In genomic region chr16:70697601-70698170, GRCh38 we compare ENCODE assay signal across 11 cellular contexts. TPM values are rescaled to one million over a fixed set of nuclear protein-coding genes. Genes with fewer than 3 reads are reported as not detected.
DNase-seq lines count a peak whose midpoint lies in the region; ATAC-seq and TF ChIP-seq lines count a peak whose summit lies in the region.
"Had no signal": no experiment of that assay in that cellular context is flagged by ENCODE, and none has a peak within 500 bp of the region (broad histone marks: within the 10 kb centered on the region; RNA-seq: fewer than 3 reads in every experiment).

No MANE protein-coding gene starts in this region.

- H4K20me1 ChIP-seq in Karpas-422 (ENCODE audit: insufficient read depth, low read depth, low read length), result no peaks in the 10 kb centered on the region

- H3K4me3 Mint-ChIP-seq in activated naive CD4-positive, alpha-beta T cell treated with anti-CD3 and anti-CD28 coated beads, Interleukin-2, amount 10 ng/mL, durations not matched to agents 7 days and 5 days, result no peak overlapping the region
- no peak overlapping the region for H3K4me3 Mint-ChIP-seq in activated CD4-positive, alpha-beta memory T cell treated with anti-CD3 and anti-CD28 coated beads, Interleukin-2, amount 10 ng/mL, durations not matched to agents 7 days and 5 days

- no peaks in the 10 kb centered on the region for H3K9me3 ChIP-seq in lung (ENCODE audit: control insufficient read depth in 2 of 2, insufficient read depth in 1 of 2, low read length in 1 of 2)
- no peaks in the 10 kb centered on the region for H3K9me3 ChIP-seq in transverse colon
- no peaks in the 10 kb centered on the region for H3K9me3 ChIP-seq in Karpas-422 (ENCODE audit: low read length)

- H2AFZ ChIP-seq in Karpas-422 (ENCODE audit: low read length), result no peak overlapping the region

- H3K27me3 ChIP-seq in lung (ENCODE audit: control insufficient read depth, insufficient read depth) (no peaks in the 10 kb centered on the region), transverse colon (no peaks in the 10 kb centered on the region), Karpas-422 (ENCODE audit: low read length) (no peaks in the 10 kb centered on the region)

- no peaks in the 10 kb centered on the region for H3K9me3 Mint-ChIP-seq in activated naive CD4-positive, alpha-beta T cell treated with anti-CD3 and anti-CD28 coated beads, Interleukin-2, amount 10 ng/mL, durations not matched to agents 7 days and 5 days
- H3K9me3 Mint-ChIP-seq in activated CD4-positive, alpha-beta memory T cell treated with anti-CD3 and anti-CD28 coated beads, Interleukin-2, amount 10 ng/mL, durations not matched to agents 7 days and 5 days, result no peaks in the 10 kb centered on the region

- intact Hi-C loops in transverse colon (cut with DNase I; ENCODE audit: low total_unique reads), result no loop called here

- no peak for ATAC-seq in lung (ENCODE audit: insufficient read depth, low FRiP score)

- in situ Hi-C loops in transverse colon (cut with MboI; ENCODE audit: low pct_ligation_motif_present in 1 of 4, low pct_unique_long_range_greater_than_20kb in 1 of 4, low sequenced_read_pairs in 3 of 4), result no loop called here

- no peak for TF ChIP-seq POLR2A in transverse colon (IDR thresholded peaks at IDR 0.05)

- no peaks in the 10 kb centered on the region for H3K79me2 ChIP-seq in Karpas-422 (ENCODE audit: low read length)

- H3K9ac ChIP-seq in Karpas-422 (ENCODE audit: low read length), result no peak overlapping the region

- peaks cover 9% of the 10 kb centered on the region for H3K36me3 Mint-ChIP-seq in activated naive CD4-positive, alpha-beta T cell treated with anti-CD3 and anti-CD28 coated beads, Interleukin-2, amount 10 ng/mL, durations not matched to agents 7 days and 5 days
- no peaks in the 10 kb centered on the region for H3K36me3 Mint-ChIP-seq in activated CD4-positive, alpha-beta memory T cell treated with anti-CD3 and anti-CD28 coated beads, Interleukin-2, amount 10 ng/mL, durations not matched to agents 7 days and 5 days (ENCODE audit: low read depth)

- no peak for TF ChIP-seq CTCF in lung (IDR thresholded peaks at IDR 0.05; ENCODE audit: control extremely low read depth, extremely low read depth)
- no peak for TF ChIP-seq CTCF in transverse colon (IDR thresholded peaks at IDR 0.05)

- H3K4me3 ChIP-seq in lung, result no peak overlapping the region
- H3K4me3 ChIP-seq in transverse colon, result no peak overlapping the region
- H3K4me3 ChIP-seq in Karpas-422 (ENCODE audit: low read length), result no peak overlapping the region

- H3K4me2 ChIP-seq in Karpas-422 (ENCODE audit: low read depth, low read length, poor library complexity, severe bottlenecking), result no peak overlapping the region

- POLR2A ChIA-PET in activated CD4-positive, alpha-beta memory T cell treated with anti-CD3 and anti-CD28 coated beads, Interleukin-2, amount 10 ng/mL, durations not matched to agents 7 days and 5 days (lab: Charles Lee), result no interaction called here

- CTCF ChIA-PET in activated naive CD4-positive, alpha-beta T cell treated with anti-CD3 and anti-CD28 coated beads, Interleukin-2, amount 10 ng/mL, durations not matched to agents 7 days and 5 days (lab: Charles Lee), result interaction anchor here (2.5 to 2.9 kb wide), 2 partner anchors 41 to 73 kb away, joined by 12 to 15 read pairs; no protein-coding TSS in a partner anchor
- CTCF ChIA-PET in activated CD4-positive, alpha-beta memory T cell treated with anti-CD3 and anti-CD28 coated beads, Interleukin-2, amount 10 ng/mL, durations not matched to agents 7 days and 5 days (lab: Charles Lee), result no interaction called here

- H3K36me3 ChIP-seq in lung (ENCODE audit: control insufficient read depth in 2 of 2, insufficient read depth in 2 of 2, low read length in 2 of 2) (peaks cover 0 to 2% of the 10 kb centered on the region in 2 donors), transverse colon (no peaks in the 10 kb centered on the region), Karpas-422 (ENCODE audit: insufficient read depth, low read length) (no peaks in the 10 kb centered on the region)

- H3K4me1 ChIP-seq in lung (ENCODE audit: control insufficient read depth in 2 of 2, insufficient read depth in 2 of 2, low read length in 2 of 2), result peaks cover 10 to 41% of the 10 kb centered on the region in 2 donors
- peaks cover 52 to 81% (median 61%) of the 10 kb centered on the region in 4 donors for H3K4me1 ChIP-seq in transverse colon
- H3K4me1 ChIP-seq in Karpas-422 (ENCODE audit: low read length), result no peaks in the 10 kb centered on the region

- H3K27ac Mint-ChIP-seq in activated naive CD4-positive, alpha-beta T cell treated with anti-CD3 and anti-CD28 coated beads, Interleukin-2, amount 10 ng/mL, durations not matched to agents 7 days and 5 days, result peak overlapping the region; percentile 95
- H3K27ac Mint-ChIP-seq in activated CD4-positive, alpha-beta memory T cell treated with anti-CD3 and anti-CD28 coated beads, Interleukin-2, amount 10 ng/mL, durations not matched to agents 7 days and 5 days, result no peak overlapping the region

- no peak for TF ChIP-seq EP300 in transverse colon (IDR thresholded peaks at IDR 0.05; ENCODE audit: low read depth)

- H3K4me1 Mint-ChIP-seq in activated naive CD4-positive, alpha-beta T cell treated with anti-CD3 and anti-CD28 coated beads, Interleukin-2, amount 10 ng/mL, durations not matched to agents 7 days and 5 days, result peaks cover 43% of the 10 kb centered on the region
- H3K4me1 Mint-ChIP-seq in activated CD4-positive, alpha-beta memory T cell treated with anti-CD3 and anti-CD28 coated beads, Interleukin-2, amount 10 ng/mL, durations not matched to agents 7 days and 5 days, result peaks cover 20% of the 10 kb centered on the region

- no peaks in the 10 kb centered on the region for H3K9me2 ChIP-seq in Karpas-422 (replicated peaks; ENCODE audit: insufficient read depth, low read length)

- H3K27me3 Mint-ChIP-seq in activated naive CD4-positive, alpha-beta T cell treated with anti-CD3 and anti-CD28 coated beads, Interleukin-2, amount 10 ng/mL, durations not matched to agents 7 days and 5 days, result no peaks in the 10 kb centered on the region
- no peaks in the 10 kb centered on the region for H3K27me3 Mint-ChIP-seq in activated CD4-positive, alpha-beta memory T cell treated with anti-CD3 and anti-CD28 coated beads, Interleukin-2, amount 10 ng/mL, durations not matched to agents 7 days and 5 days

- 58 to 59% methylated on average over 14 of the region's 14 CpGs for WGBS in lung, 2 donors
- WGBS in transverse colon (ENCODE audit: low coverage in 1 of 2), 2 donors, result 62% methylated on average over 14 of the region's 14 CpGs; no CpG with 5 or more reads in 1 of the 2 donors

- peak overlapping the region; percentile 41 for H3K27ac ChIP-seq in angular gyrus (ENCODE audit: low read depth, low read length)
- peak overlapping the region; percentile 64 to 71 for H3K27ac ChIP-seq in lung (ENCODE audit: low read depth in 1 of 2, low read length in 1 of 2)
- peak overlapping the region; percentile 87 to 95 (median 91) for H3K27ac ChIP-seq in transverse colon
- no peak overlapping the region for H3K27ac ChIP-seq in Karpas-422 (ENCODE audit: low read length)

- no peak for DNase-seq in activated naive CD4-positive, alpha-beta T cell treated with anti-CD3 and anti-CD28 coated beads, Interleukin-2, amount 10 ng/mL, durations not matched to agents 7 days and 5 days
- no peak for DNase-seq in activated naive CD4-positive, alpha-beta T cell treated with anti-CD3 and anti-CD28 coated beads, Interleukin-2, amount 50 U/mL, for 16 hours
- DNase-seq in lung (ENCODE audit: low spot score) (no peak), transverse colon (no peak), Karpas-422 (no peak), GOT3 (lab: John Stamatoyannopoulos, UW) (no peak)
- no peak for DNase-seq in activated CD4-positive, alpha-beta memory T cell treated with anti-CD3 and anti-CD28 coated beads, Interleukin-2, amount 10 ng/mL, durations not matched to agents 7 days and 5 days
- DNase-seq: occipital lobe, SIG-M5 had no signal

RNA-seq across cellular contexts. Expression of gene MTSS2, which starts 11.8 kb away (rescaled TPM):
- total RNA-seq in lung (10 to 100 TPM; 72.5 to 91.3 TPM), transverse colon (100 to 1,000 TPM in 1 of 4 donors, 10 to 100 TPM in 3; 13.9 to 149 (median 33.8) TPM)
- polyA plus RNA-seq in lung, result 10 to 100 TPM; 40.6 to 74.0 TPM
- total RNA-seq in activated CD4-positive, alpha-beta memory T cell treated with anti-CD3 and anti-CD28 coated beads, Interleukin-2, amount 10 ng/mL, durations not matched to agents 7 days and 5 days, result 1 to 10 TPM; 3.3 TPM
- total RNA-seq in Karpas-422 (2014; rRNA removed; shearing (Covaris generic); ENCODE audit: low replicate concordance), result 0.15 and 0.47 TPM in 2 replicates

RNA-seq across cellular contexts. Expression of gene IL34, which starts 51.3 kb away (rescaled TPM):
- 10 to 100 TPM; 11.6 to 13.0 TPM for total RNA-seq in lung
- polyA plus RNA-seq in lung, result 1 to 10 TPM; 1.5 to 2.7 TPM
- 1 to 10 TPM in 2 of 4 donors, not detected in 2; 1.1 to 1.4 TPM for total RNA-seq in transverse colon
- not detected for total RNA-seq in activated CD4-positive, alpha-beta memory T cell treated with anti-CD3 and anti-CD28 coated beads, Interleukin-2, amount 10 ng/mL, durations not matched to agents 7 days and 5 days
- not detected in 2 replicates for total RNA-seq in Karpas-422 (2014; rRNA removed; shearing (Covaris generic); ENCODE audit: low replicate concordance)
- total RNA-seq: HT1080 had no signal

Comparison
In these comparisons a context has a peak if more than half of its experiments do, and no peak if none do; other contexts are left out.
1. RNA of gene IL34, which starts 51.3 kb away (total RNA-seq): 11.6 to 13.0 TPM in lung; 1.1 to 1.4 TPM in transverse colon, not detected in activated CD4-positive, alpha-beta memory T cell treated with anti-CD3 and anti-CD28 coated beads, Interleukin-2, amount 10 ng/mL, durations not matched to agents 7 days and 5 days and not detected in Karpas-422; every median in the first group is over 4 times any median in the second.